4 cellular contexts compared by ENCODE assay signal in genomic region chr11:112199101-112199500, GRCh38. TPM values are rescaled to one million over a fixed set of nuclear protein-coding genes. Genes with fewer than 3 reads are reported as not detected.
"Had no signal": no experiment of that assay in that cellular context is flagged by ENCODE, and none has a peak within 500 bp of the region (broad histone marks: within the 10 kb centered on the region; RNA-seq: fewer than 3 reads in every experiment).

No MANE protein-coding gene starts in this region.

RNA-seq across cellular contexts. Expression of gene TEX12, which starts 31.9 kb away (rescaled TPM):
- total RNA-seq: HepG2, HT-29, HT1080, IMR-90 had no signal
- polyA plus RNA-seq: HepG2 had no signal
